25 cellular contexts compared by ENCODE assay signal in the genomic region with DNA sequence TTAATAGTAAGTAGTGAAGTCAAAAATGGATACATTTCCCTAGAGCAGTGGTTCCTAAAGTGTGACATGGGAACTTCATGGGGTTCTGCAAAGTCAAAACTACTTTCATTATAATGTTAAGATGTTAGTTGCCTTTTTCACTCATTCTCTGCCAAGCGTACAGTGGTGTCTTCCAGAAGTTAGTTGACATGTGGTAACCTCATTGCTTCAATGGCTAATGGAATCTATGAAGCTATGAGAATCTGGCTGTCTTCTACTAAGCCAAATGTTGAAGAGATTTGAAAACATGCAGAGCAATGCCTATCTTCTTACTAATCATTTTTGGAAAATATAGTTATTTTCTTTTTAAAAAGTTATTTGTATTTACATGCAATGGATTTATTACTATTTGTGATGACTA.
"Had no signal": no experiment of that assay in that cellular context is flagged by ENCODE, and none has a peak within 500 bp of the region (broad histone marks: within the 10 kb centered on the region; RNA-seq: fewer than 3 reads in every experiment).

No MANE protein-coding gene starts in this region.

- H3K4me3 ChIP-seq: colonic mucosa, coronary artery, dorsolateral prefrontal cortex, esophagus muscularis mucosa, esophagus squamous epithelium, gastrocnemius medialis, gastroesophageal sphincter, heart right ventricle, hepatocyte had no signal

- H3K27me3 ChIP-seq: colonic mucosa, dorsolateral prefrontal cortex, esophagus muscularis mucosa, esophagus squamous epithelium, foreskin keratinocyte, gastrocnemius medialis, gastroesophageal sphincter, heart right ventricle, hepatocyte had no signal

- H3K4me1 ChIP-seq: colonic mucosa, foreskin keratinocyte had no signal

- H3K9me3 Mint-ChIP-seq: dendritic cell treated with granulocyte-macrophage colony-stimulating factor and Interleukin-4, amounts not matched to agents 40 ng/mL and 50 ng/mL, for 4 days; effector memory CD8-positive, alpha-beta T cell; endodermal cell had no signal

- DNase-seq: colonic mucosa; cortex of kidney; dermis blood vessel endothelial cell; dorsolateral prefrontal cortex; effector CD4-positive, alpha-beta T cell; effector CD8-positive, alpha-beta T cell; effector memory CD4-positive, alpha-beta T cell; effector memory CD8-positive, alpha-beta T cell; endodermal cell; erythroblast; esophagus squamous epithelium; foreskin fibroblast; foreskin keratinocyte; foreskin melanocyte; gastrocnemius medialis; glutamatergic neuron; head of caudate nucleus; heart right ventricle had no signal

- ATAC-seq: effector memory CD8-positive, alpha-beta T cell; esophagus mucosa; foreskin keratinocyte; gastrocnemius medialis; gastroesophageal sphincter; heart right ventricle had no signal

- H3K27ac ChIP-seq: colonic mucosa, coronary artery, epithelial cell of prostate, esophagus muscularis mucosa, esophagus squamous epithelium, foreskin keratinocyte, heart right ventricle, hepatocyte had no signal

- H3K4me3 Mint-ChIP-seq: dendritic cell treated with granulocyte-macrophage colony-stimulating factor and Interleukin-4, amounts not matched to agents 40 ng/mL and 50 ng/mL, for 4 days; effector memory CD8-positive, alpha-beta T cell; endodermal cell had no signal

- H3K36me3 ChIP-seq: colonic mucosa, esophagus squamous epithelium had no signal

- H3K27me3 Mint-ChIP-seq: dendritic cell treated with granulocyte-macrophage colony-stimulating factor and Interleukin-4, amounts not matched to agents 40 ng/mL and 50 ng/mL, for 4 days; effector memory CD8-positive, alpha-beta T cell had no signal

- H3K27ac Mint-ChIP-seq: dendritic cell treated with granulocyte-macrophage colony-stimulating factor and Interleukin-4, amounts not matched to agents 40 ng/mL and 50 ng/mL, for 4 days; endodermal cell had no signal

- H3K79me2 ChIP-seq: hepatocyte had no signal

- H2AFZ ChIP-seq: hepatocyte had no signal

- H3K4me2 ChIP-seq: hepatocyte had no signal

- H3K9me3 ChIP-seq: colonic mucosa, esophagus muscularis mucosa, esophagus squamous epithelium, gastrocnemius medialis, gastroesophageal sphincter, heart right ventricle had no signal
